Comparison of ENCODE assay signal across 11 cellular contexts in the genomic region with DNA sequence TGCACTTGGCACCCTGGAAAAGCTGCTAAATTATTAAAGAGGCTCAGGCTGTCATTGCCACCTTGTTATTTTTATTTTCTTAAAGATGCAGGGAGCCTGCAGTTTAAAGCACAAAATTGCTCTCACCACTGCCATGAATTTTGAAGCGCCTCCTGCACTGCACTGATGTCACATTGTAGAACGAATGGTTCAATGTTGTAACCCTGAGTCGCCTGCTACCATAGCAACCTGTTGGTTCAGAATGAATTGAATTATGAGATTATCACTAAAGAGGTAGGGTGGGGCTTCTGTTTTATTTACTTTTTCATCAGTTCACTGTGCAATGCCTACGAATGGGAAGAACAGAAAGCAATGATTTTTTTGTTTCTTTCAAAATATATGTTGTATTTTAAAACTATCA. TPM values are rescaled to one million over a fixed set of nuclear protein-coding genes. Genes with fewer than 3 reads are reported as not detected.
DNase-seq lines count a peak whose midpoint lies in the region; ATAC-seq, FAIRE-seq and TF ChIP-seq lines count a peak whose summit lies in the region.
"Had no signal": no experiment of that assay in that cellular context is flagged by ENCODE, and none has a peak within 500 bp of the region (broad histone marks: within the 10 kb centered on the region; RNA-seq: fewer than 3 reads in every experiment).

No MANE protein-coding gene starts in this region.

- no peak overlapping the region for H3K4me3 ChIP-seq in ascending aorta
- H3K4me3 ChIP-seq: prostate gland had no signal

- no peaks in the 10 kb centered on the region for H3K36me3 ChIP-seq in ascending aorta
- H3K36me3 ChIP-seq: prostate gland had no signal

- intact Hi-C loops in ascending aorta (cut with DNase I), result no loop called here

- peak; percentile 73 for FAIRE-seq in islet of Langerhans (lab: Jason Lieb, UNC)

- H3K27me3 ChIP-seq in ascending aorta, result no peaks in the 10 kb centered on the region

- H3K4me1 ChIP-seq in ascending aorta, result no peaks in the 10 kb centered on the region
- H3K4me1 ChIP-seq: prostate gland had no signal

- H3K27ac ChIP-seq in ascending aorta, result no peak overlapping the region
- H3K27ac ChIP-seq: prostate gland had no signal

- DNase-seq in DMS53 (lab: John Stamatoyannopoulos, UW), result peak; percentile 93
- DNase-seq in NCI-H1930 (lab: John Stamatoyannopoulos, UW), result peak; percentile 36 to 58
- DNase-seq in SHP77 treated with DMSO at 0.1 percent for 48 hours (lab: John Stamatoyannopoulos, UW), result peak; percentile 60
- no peak for DNase-seq in ascending aorta (ENCODE audit: low spot score in 2 of 2)
- DNase-seq: CD4-positive, alpha-beta memory T cell had no signal

- H3K9me3 ChIP-seq in ascending aorta, result no peaks in the 10 kb centered on the region
- H3K9me3 ChIP-seq: prostate gland had no signal

- ATAC-seq in HG02642 (IDR thresholded peaks at IDR 0.05; ENCODE audit: poor library complexity, unreplicated experiment) (no peak), GM19351 (IDR thresholded peaks at IDR 0.05; ENCODE audit: unreplicated experiment) (no peak), HG03571 (IDR thresholded peaks at IDR 0.05; ENCODE audit: unreplicated experiment) (no peak)
- ATAC-seq: activated CD4-positive, CD25-positive, alpha-beta regulatory T cell treated with anti-CD3 and anti-CD28 coated beads, Interleukin-2, amount 50 U/mL, for 24 hours had no signal

- TF ChIP-seq CTCF in ascending aorta (IDR thresholded peaks at IDR 0.05), result no peak

RNA-seq across cellular contexts. Expression of a gene that starts 16.5 kb away (rescaled TPM):
- total RNA-seq in ascending aorta, result 0.32 TPM
- total RNA-seq: CD4-positive, alpha-beta memory T cell had no signal

Comparison
In these comparisons a context has a peak if more than half of its experiments do, and no peak if none do; other contexts are left out.
1. DNase-seq: peak in DMS53 (single experiment), NCI-H1930 (2 of 2) and SHP77 treated with DMSO at 0.1 percent for 48 hours (single experiment); none in ascending aorta (0 of 2).